Comparison of ENCODE assay signal across 8 cellular contexts in genomic region chr15:91055548-91056331, GRCh38. TPM values are rescaled to one million over a fixed set of nuclear protein-coding genes. Genes with fewer than 3 reads are reported as not detected.
DNase-seq lines count a peak whose midpoint lies in the region; ATAC-seq and TF ChIP-seq lines count a peak whose summit lies in the region.

No MANE protein-coding gene starts in this region.

- in situ Hi-C loops in G401 (cut with HindIII; ENCODE audit: low sequenced_read_pairs) = no loop called here

- no peak overlapping the region for H3K4me3 ChIP-seq in fibroblast of mammary gland (ENCODE audit: control insufficient read depth, low read depth, low read length)

- H3K27ac Mint-ChIP-seq in nephron progenitor cell = no peak overlapping the region

- peak; percentile 96 for DNase-seq in G401 (ENCODE audit: low spot score)
- DNase-seq in HS-27A (ENCODE audit: low read depth) = peak; percentile 42
- DNase-seq in NCI-H69 (lab: John Stamatoyannopoulos, UW) = peak; percentile 89
- DNase-seq in activated T-cell treated with anti-CD3 and anti-CD28 coated beads for 48 hours (ENCODE audit: low read depth) = peak; percentile 23
- peak; percentile 66 for DNase-seq in fibroblast of mammary gland (ENCODE audit: low read depth)
- DNase-seq in nephron progenitor cell = peak; percentile 63
- DNase-seq in posterior vena cava (ENCODE audit: low spot score) = no peak

- no peak overlapping the region for H3K4me3 Mint-ChIP-seq in nephron progenitor cell

- H3K36me3 Mint-ChIP-seq in nephron progenitor cell (ENCODE audit: low read depth) = no peaks in the 10 kb centered on the region

- TF ChIP-seq CTCF in fibroblast of mammary gland (conservative IDR thresholded peaks at IDR 0.05; ENCODE audit: control insufficient read depth, insufficient read depth, low read depth, low read length) (peak; percentile 88), nephron progenitor cell (IDR thresholded peaks at IDR 0.05) (peak; percentile 73)

- ATAC-seq in HG02610 (IDR thresholded peaks at IDR 0.05; ENCODE audit: unreplicated experiment) = no peak

- H3K9me3 Mint-ChIP-seq in nephron progenitor cell = peaks cover 9% of the 10 kb centered on the region

- no peaks in the 10 kb centered on the region for H3K4me1 Mint-ChIP-seq in nephron progenitor cell

- peaks cover 73% of the 10 kb centered on the region for H3K27me3 Mint-ChIP-seq in nephron progenitor cell (ENCODE audit: low read depth, poor library complexity)

- intact Hi-C loops in posterior vena cava (cut with DNase I) = loop anchor here (2.0 to 5.0 kb wide), 2 partner anchors 217 kb away; no protein-coding TSS in a partner anchor

RNA-seq across cellular contexts. Expression of gene VPS33B, which starts 33.3 kb away (rescaled TPM):
- 8.9 and 12.8 TPM in 2 replicates for total RNA-seq in G401 (2014; rRNA removed; shearing (Covaris generic))
- 10 to 100 TPM; 10.1 to 14.3 TPM for total RNA-seq in posterior vena cava

RNA-seq across cellular contexts. Expression of gene SV2B, which starts 44.3 kb away (rescaled TPM):
- total RNA-seq in G401 (2014; rRNA removed; shearing (Covaris generic)) = not detected in 2 replicates
- total RNA-seq in posterior vena cava = 1 to 10 TPM; 2.9 to 3.4 TPM
